Comparison of ENCODE assay signal across 29 cellular contexts in genomic region chr2:178978667-178979066, GRCh38.
"Had no signal": no experiment of that assay in that cellular context is flagged by ENCODE, and none has a peak within 500 bp of the region (broad histone marks: within the 10 kb centered on the region; RNA-seq: fewer than 3 reads in every experiment).

No MANE protein-coding gene starts in this region.

- H3K27ac Mint-ChIP-seq: natural killer cell treated with Interleukin-12 subunit alpha and Interleukin-12 subunit beta and Interleukin-15 and Interleukin-18, amount 100 ng/mL, for 72 hours; nephron progenitor cell; progenitor cell of endocrine pancreas; stimulated activated effector memory CD8-positive, alpha-beta T cell treated with anti-CD3 and anti-CD28 coated beads, Interleukin-12 subunit alpha, Interleukin-12 subunit beta, amount 100 ng/mL, for 72 hours; stimulated activated naive B cell treated with anti-CD40 and anti-IgM and Interleukin-4, amounts not matched to agents 10 μg/mL and 1 μg/mL and 100 μg/mL, for 72 hours; stimulated activated naive CD8-positive, alpha-beta T cell treated with anti-CD3 and anti-CD28 coated beads, Interleukin-15, Interleukin-2, amounts not matched to agents 100 ng/mL and 50 ng/mL, for 24 hours had no signal

- H3K36me3 Mint-ChIP-seq: natural killer cell treated with Interleukin-12 subunit alpha and Interleukin-12 subunit beta and Interleukin-15 and Interleukin-18, amount 100 ng/mL, for 72 hours; stimulated activated effector memory CD8-positive, alpha-beta T cell treated with anti-CD3 and anti-CD28 coated beads, Interleukin-12 subunit alpha, Interleukin-12 subunit beta, amount 100 ng/mL, for 72 hours; stimulated activated naive B cell treated with anti-CD40 and anti-IgM and Interleukin-4, amounts not matched to agents 10 μg/mL and 1 μg/mL and 100 μg/mL, for 72 hours had no signal

- H3K4me1 Mint-ChIP-seq: neural crest cell; stimulated activated effector memory CD8-positive, alpha-beta T cell treated with anti-CD3 and anti-CD28 coated beads, Interleukin-12 subunit alpha, Interleukin-12 subunit beta, amount 100 ng/mL, for 72 hours; stimulated activated naive B cell treated with anti-CD40 and anti-IgM and Interleukin-4, amounts not matched to agents 10 μg/mL and 1 μg/mL and 100 μg/mL, for 72 hours had no signal

- H3K27me3 Mint-ChIP-seq: natural killer cell treated with Interleukin-12 subunit alpha and Interleukin-12 subunit beta and Interleukin-15 and Interleukin-18, amount 100 ng/mL, for 72 hours; progenitor cell of endocrine pancreas; stimulated activated naive B cell treated with anti-CD40 and anti-IgM and Interleukin-4, amounts not matched to agents 10 μg/mL and 1 μg/mL and 100 μg/mL, for 72 hours; stimulated activated naive CD8-positive, alpha-beta T cell treated with anti-CD3 and anti-CD28 coated beads, Interleukin-15, Interleukin-2, amounts not matched to agents 100 ng/mL and 50 ng/mL, for 24 hours had no signal

- H3K9me3 Mint-ChIP-seq: neural crest cell; stimulated activated naive CD8-positive, alpha-beta T cell treated with anti-CD3 and anti-CD28 coated beads, Interleukin-15, Interleukin-2, amounts not matched to agents 100 ng/mL and 50 ng/mL, for 24 hours had no signal

- H2AFZ ChIP-seq: parathyroid adenoma had no signal

- H3K9ac ChIP-seq: parathyroid adenoma had no signal

- H3K9me3 ChIP-seq: neutrophil, psoas muscle, sigmoid colon, stomach, thoracic aorta, thyroid gland, tibial nerve, upper lobe of left lung, vagina had no signal

- H3K4me1 ChIP-seq: parathyroid adenoma, psoas muscle, right lobe of liver, sigmoid colon, stomach, thyroid gland, tibial nerve, upper lobe of left lung, vagina had no signal

- H3K27me3 ChIP-seq: neutrophil, right lobe of liver, sigmoid colon, stomach, thyroid gland, tibial nerve, upper lobe of left lung, vagina had no signal

- DNase-seq: nephron progenitor cell; nucleus accumbens; posterior cingulate gyrus; psoas muscle; right cardiac atrium; right lobe of liver; sigmoid colon; small intestine; stimulated activated CD4-positive, alpha-beta T cell treated with anti-CD3 and anti-CD28 coated beads, Interleukin-15, amount 100 ng/mL, for 24 hours; stimulated activated CD4-positive, alpha-beta T cell treated with anti-CD3 and anti-CD28 coated beads, Interleukin-2, amount 100 ng/mL, for 24 hours; stimulated activated CD4-positive, alpha-beta T cell treated with anti-CD3 and anti-CD28 coated beads, Interleukin-2, amount 100 ng/mL, for 48 hours; stimulated activated CD4-positive, alpha-beta T cell treated with anti-CD3 and anti-CD28 coated beads, Interleukin-4, amount 100 ng/mL, for 24 hours; stimulated activated naive B cell treated with anti-CD40 and anti-IgM and Interleukin-4, amounts not matched to agents 10 μg/mL and 1 μg/mL and 100 μg/mL, for 72 hours; stimulated activated naive CD4-positive, alpha-beta T cell treated with Interleukin-2 at 50 U/mL for 16 hours; stomach; thyroid gland; trophoblast cell; upper lobe of left lung had no signal

- FAIRE-seq: urothelium cell line had no signal

- ATAC-seq: natural killer cell treated with Interleukin-12 subunit alpha and Interleukin-12 subunit beta and Interleukin-15 and Interleukin-18, amount 100 ng/mL, for 72 hours; psoas muscle; right cardiac atrium; right lobe of liver; stimulated activated effector memory CD8-positive, alpha-beta T cell treated with anti-CD3 and anti-CD28 coated beads, Interleukin-12 subunit alpha, Interleukin-12 subunit beta, amount 100 ng/mL, for 72 hours; stimulated activated naive B cell treated with anti-CD40 and anti-IgM and Interleukin-4, amounts not matched to agents 10 μg/mL and 1 μg/mL and 100 μg/mL, for 72 hours had no signal

- H3K27ac ChIP-seq: neutrophil, parathyroid adenoma, psoas muscle, right lobe of liver, sigmoid colon, stomach, thoracic aorta, thyroid gland, tibial nerve, upper lobe of left lung, vagina had no signal

- H3K4me3 ChIP-seq: psoas muscle, right lobe of liver, sigmoid colon, stomach, thoracic aorta, thyroid gland, tibial nerve, upper lobe of left lung, vagina had no signal

- H3K4me3 Mint-ChIP-seq: natural killer cell treated with Interleukin-12 subunit alpha and Interleukin-12 subunit beta and Interleukin-15 and Interleukin-18, amount 100 ng/mL, for 72 hours; nephron progenitor cell; neural crest cell; stimulated activated effector memory CD8-positive, alpha-beta T cell treated with anti-CD3 and anti-CD28 coated beads, Interleukin-12 subunit alpha, Interleukin-12 subunit beta, amount 100 ng/mL, for 72 hours; stimulated activated naive B cell treated with anti-CD40 and anti-IgM and Interleukin-4, amounts not matched to agents 10 μg/mL and 1 μg/mL and 100 μg/mL, for 72 hours; stimulated activated naive CD8-positive, alpha-beta T cell treated with anti-CD3 and anti-CD28 coated beads, Interleukin-15, Interleukin-2, amounts not matched to agents 100 ng/mL and 50 ng/mL, for 24 hours had no signal

- H3K79me2 ChIP-seq: parathyroid adenoma had no signal

- H3K36me3 ChIP-seq: neutrophil, right lobe of liver, sigmoid colon, stomach, thoracic aorta, thyroid gland, tibial nerve, upper lobe of left lung, vagina had no signal
